ENCODE assay signal across 10 cellular contexts in genomic region chr7:2072042-2072441, GRCh38.
DNase-seq lines count a peak whose midpoint lies in the region; ATAC-seq and TF ChIP-seq lines count a peak whose summit lies in the region.
"Had no signal": no experiment of that assay in that cellular context is flagged by ENCODE, and none has a peak within 500 bp of the region (broad histone marks: within the 10 kb centered on the region; RNA-seq: fewer than 3 reads in every experiment).

No MANE protein-coding gene starts in this region.

- peak; percentile 95 for DNase-seq in GM13977 (ENCODE audit: low spot score)
- DNase-seq in activated naive CD8-positive, alpha-beta T cell treated with anti-CD3 and anti-CD28 coated beads, Interleukin-2, amount 50 U/mL, for 24 hours: peak; percentile 22
- DNase-seq in NCI-H345 (lab: John Stamatoyannopoulos, UW): no peak
- DNase-seq in NCI-H526 treated with DMSO at 0.1 percent for 48 hours (lab: John Stamatoyannopoulos, UW): no peak
- no peak for DNase-seq in activated effector memory CD4-positive, alpha-beta T cell treated with Interleukin-2 at 50 U/mL for 16 hours
- DNase-seq in anterior cingulate cortex (lab: John Stamatoyannopoulos, UW): no peak
- DNase-seq: activated CD4-positive, alpha-beta T cell treated with anti-CD3 and anti-CD28 coated beads for 4 hours; PC-3 had no signal

- TF ChIP-seq CTCF in GM13977 (IDR thresholded peaks at IDR 0.05; ENCODE audit: extremely low read depth, insufficient read depth, missing control alignments): no peak

- peaks cover 2% of the 10 kb centered on the region for H3K36me3 Mint-ChIP-seq in activated naive CD8-positive, alpha-beta T cell treated with anti-CD3 and anti-CD28 coated beads, Interleukin-2, amount 50 U/mL, for 24 hours (ENCODE audit: low read depth)

- peaks cover 12% of the 10 kb centered on the region for H3K4me1 Mint-ChIP-seq in activated naive CD8-positive, alpha-beta T cell treated with anti-CD3 and anti-CD28 coated beads, Interleukin-2, amount 50 U/mL, for 24 hours

- no peak overlapping the region for H3K4me3 Mint-ChIP-seq in activated naive CD8-positive, alpha-beta T cell treated with anti-CD3 and anti-CD28 coated beads, Interleukin-2, amount 50 U/mL, for 24 hours

- no peaks in the 10 kb centered on the region for H3K9me3 Mint-ChIP-seq in activated naive CD8-positive, alpha-beta T cell treated with anti-CD3 and anti-CD28 coated beads, Interleukin-2, amount 50 U/mL, for 24 hours

- H3K27me3 Mint-ChIP-seq in activated naive CD8-positive, alpha-beta T cell treated with anti-CD3 and anti-CD28 coated beads, Interleukin-2, amount 50 U/mL, for 24 hours: no peaks in the 10 kb centered on the region

- in situ Hi-C loops in GM13977 (cut with MboI; ENCODE audit: low pct_unique_long_range_greater_than_20kb, low sequenced_read_pairs, unreplicated experiment): no loop called here

- ATAC-seq in GM19463 (IDR thresholded peaks at IDR 0.05; ENCODE audit: unreplicated experiment) (peak; percentile 94), HG03064 (IDR thresholded peaks at IDR 0.05; ENCODE audit: low read depth, unreplicated experiment) (peak; percentile 85)
- ATAC-seq in activated naive CD8-positive, alpha-beta T cell treated with anti-CD3 and anti-CD28 coated beads, Interleukin-2, amount 50 U/mL, for 24 hours: peak; percentile 81
- ATAC-seq: PC-3 had no signal

- H3K27ac Mint-ChIP-seq in activated naive CD8-positive, alpha-beta T cell treated with anti-CD3 and anti-CD28 coated beads, Interleukin-2, amount 50 U/mL, for 24 hours: no peak overlapping the region

Comparison
In these comparisons a context has a peak if more than half of its experiments do, and no peak if none do; other contexts are left out.
1. DNase-seq: peak in GM13977 (single experiment) and activated naive CD8-positive, alpha-beta T cell treated with anti-CD3 and anti-CD28 coated beads, Interleukin-2, amount 50 U/mL, for 24 hours (single experiment); none in NCI-H345 (single experiment), NCI-H526 treated with DMSO at 0.1 percent for 48 hours (single experiment), activated effector memory CD4-positive, alpha-beta T cell treated with Interleukin-2 at 50 U/mL for 16 hours (single experiment) and anterior cingulate cortex (0 of 58).
2. Peak in every context shown above with its lines, with median percentiles within 50 percentile points of each other: ATAC-seq.